In genomic region chr13:75723927-75724326, GRCh38 we compare ENCODE assay signal across 25 cellular contexts.
DNase-seq lines count a peak whose midpoint lies in the region; TF ChIP-seq lines count a peak whose summit lies in the region.
"Had no signal": no experiment of that assay in that cellular context is flagged by ENCODE, and none has a peak within 500 bp of the region (broad histone marks: within the 10 kb centered on the region; RNA-seq: fewer than 3 reads in every experiment).

No MANE protein-coding gene starts in this region.

- H3K4me3 ChIP-seq in Caco-2 (ENCODE audit: low read depth, low read length) (no peak overlapping the region), fibroblast of the aortic adventitia (ENCODE audit: low read depth, low read length) (no peak overlapping the region)
- H3K4me3 ChIP-seq: esophagus muscularis mucosa, K562, psoas muscle, SJCRH30 had no signal

- H3K4me1 ChIP-seq in Caco-2: peaks cover 46% of the 10 kb centered on the region
- H3K4me1 ChIP-seq: BE2C, psoas muscle, SJCRH30 had no signal

- TF ChIP-seq CTCF in Caco-2 (IDR thresholded peaks at IDR 0.05; ENCODE audit: insufficient read depth in 1 of 2, low read depth in 1 of 2, low read length in 1 of 2, severe bottlenecking in 1 of 2, unreplicated experiment in 1 of 2) (no peak), fibroblast of the aortic adventitia (IDR thresholded peaks at IDR 0.05; ENCODE audit: insufficient read depth, low read length) (no peak), progenitor cell of endocrine pancreas (IDR thresholded peaks at IDR 0.05; ENCODE audit: unreplicated experiment) (no peak)

- no TSS peak for BruUV-seq in Caco-2 (replicated peaks; lab: Mats Ljungman, UMichigan)

- H3K27ac Mint-ChIP-seq in Caco-2 (ENCODE audit: unreplicated experiment): peak overlapping the region; percentile 6
- H3K27ac Mint-ChIP-seq in progenitor cell of endocrine pancreas: peak overlapping the region; percentile 39
- no peak overlapping the region for H3K27ac Mint-ChIP-seq in activated T-cell treated with anti-CD3 and anti-CD28 coated beads, Interleukin-2, amount 50 U/mL, for 24 hours
- H3K27ac Mint-ChIP-seq: activated CD8-positive, alpha-beta T cell treated with anti-CD3 and anti-CD28 coated beads, Interleukin-2, amount 10 ng/mL, durations not matched to agents 7 days and 5 days had no signal

- no peaks in the 10 kb centered on the region for H3K27me3 ChIP-seq in Caco-2 (replicated peaks; ENCODE audit: control insufficient read depth, insufficient read depth, low read length)
- H3K27me3 ChIP-seq: BE2C, esophagus muscularis mucosa, neutrophil, SJCRH30 had no signal

- H3K4me1 Mint-ChIP-seq in Caco-2 (ENCODE audit: low read depth, unreplicated experiment) (peaks cover 33% of the 10 kb centered on the region), progenitor cell of endocrine pancreas (ENCODE audit: low read depth) (peaks cover 37% of the 10 kb centered on the region)
- H3K4me1 Mint-ChIP-seq in activated T-cell treated with anti-CD3 and anti-CD28 coated beads, Interleukin-2, amount 50 U/mL, for 24 hours (ENCODE audit: low read depth): no peaks in the 10 kb centered on the region

- peaks cover 6% of the 10 kb centered on the region for H3K36me3 Mint-ChIP-seq in Caco-2 (ENCODE audit: insufficient read depth, unreplicated experiment)
- H3K36me3 Mint-ChIP-seq in progenitor cell of endocrine pancreas (ENCODE audit: insufficient read depth): peaks cover 3% of the 10 kb centered on the region
- H3K36me3 Mint-ChIP-seq in activated T-cell treated with anti-CD3 and anti-CD28 coated beads, Interleukin-2, amount 50 U/mL, for 24 hours (ENCODE audit: low read depth): peaks cover 11% of the 10 kb centered on the region

- no peak overlapping the region for H3K4me3 Mint-ChIP-seq in Caco-2 (ENCODE audit: unreplicated experiment)
- no peak overlapping the region for H3K4me3 Mint-ChIP-seq in progenitor cell of endocrine pancreas (ENCODE audit: low read depth)
- no peak overlapping the region for H3K4me3 Mint-ChIP-seq in activated T-cell treated with anti-CD3 and anti-CD28 coated beads, Interleukin-2, amount 50 U/mL, for 24 hours
- H3K4me3 Mint-ChIP-seq: activated CD8-positive, alpha-beta T cell treated with anti-CD3 and anti-CD28 coated beads, Interleukin-2, amount 10 ng/mL, durations not matched to agents 7 days and 5 days had no signal

- no peaks in the 10 kb centered on the region for H3K36me3 ChIP-seq in Caco-2 (ENCODE audit: control insufficient read depth, insufficient read depth, low read length)
- H3K36me3 ChIP-seq: BE2C, esophagus muscularis mucosa, neutrophil, SJCRH30 had no signal

- no peak for DNase-seq in Caco-2
- peak; percentile 27 for DNase-seq in LoVo (ENCODE audit: low spot score)
- DNase-seq in fibroblast of the aortic adventitia (ENCODE audit: low read depth): peak; percentile 15
- DNase-seq in progenitor cell of endocrine pancreas (ENCODE audit: low spot score, unreplicated experiment): no peak
- no peak for DNase-seq in head of caudate nucleus
- no peak for DNase-seq in NCI-H446 treated with DMSO at 0.1 percent for 48 hours (lab: John Stamatoyannopoulos, UW)
- DNase-seq in activated T-cell treated with anti-CD3 and anti-CD28 coated beads, Interleukin-2, amount 50 U/mL, for 24 hours: no peak
- DNase-seq in cardiac septum (ENCODE audit: low spot score): no peak
- DNase-seq: activated CD8-positive, alpha-beta T cell treated with anti-CD3 and anti-CD28 coated beads, Interleukin-2, amount 10 ng/mL, durations not matched to agents 7 days and 5 days; activated gamma-delta T cell; activated T-cell treated with anti-CD3 and anti-CD28 coated beads for 4 hours; BE2C; cerebellar nuclear complex; COR-L47; DND-41; effector CD4-positive, alpha-beta T cell; MM.1S; NCI-H1417; psoas muscle; SJCRH30; stimulated activated CD8-positive, alpha-beta memory T cell treated with anti-CD3 and anti-CD28 coated beads, Interleukin-4, amount 100 ng/mL, for 48 hours; T-helper 1 cell had no signal

- CTCF ChIA-PET in Caco-2 (lab: Charles Lee): no interaction called here

- no peaks in the 10 kb centered on the region for H3K9me3 ChIP-seq in Caco-2
- H3K9me3 ChIP-seq: BE2C, esophagus muscularis mucosa, neutrophil, psoas muscle, SJCRH30 had no signal

- H3K27me3 Mint-ChIP-seq in Caco-2 (ENCODE audit: insufficient read depth, unreplicated experiment): no peaks in the 10 kb centered on the region
- H3K27me3 Mint-ChIP-seq in progenitor cell of endocrine pancreas: no peaks in the 10 kb centered on the region
- H3K27me3 Mint-ChIP-seq in activated T-cell treated with anti-CD3 and anti-CD28 coated beads, Interleukin-2, amount 50 U/mL, for 24 hours: no peaks in the 10 kb centered on the region

- POLR2A ChIA-PET in Caco-2 (lab: Charles Lee): no interaction called here

- H3K9me3 Mint-ChIP-seq in Caco-2 (ENCODE audit: unreplicated experiment): peaks cover 8% of the 10 kb centered on the region
- H3K9me3 Mint-ChIP-seq in progenitor cell of endocrine pancreas (ENCODE audit: low read depth): peaks cover 9% of the 10 kb centered on the region
- H3K9me3 Mint-ChIP-seq in activated T-cell treated with anti-CD3 and anti-CD28 coated beads, Interleukin-2, amount 50 U/mL, for 24 hours: peaks cover 2% of the 10 kb centered on the region

- intact Hi-C loops in Caco-2 (cut with micrococcal nuclease; ENCODE audit: unreplicated experiment): loop anchor here (2.0 kb wide), 1 partner anchor 69 kb away; no protein-coding TSS in a partner anchor
- intact Hi-C loops in head of caudate nucleus (cut with DNase I): no loop called here
- intact Hi-C loops in cardiac septum (cut with DNase I): no loop called here

Comparison
In these comparisons a context has a peak if more than half of its experiments do, and no peak if none do; other contexts are left out.
1. DNase-seq: peak in LoVo (single experiment) and fibroblast of the aortic adventitia (single experiment); none in Caco-2 (0 of 2), progenitor cell of endocrine pancreas (single experiment), head of caudate nucleus (0 of 42), NCI-H446 treated with DMSO at 0.1 percent for 48 hours (single experiment), activated T-cell treated with anti-CD3 and anti-CD28 coated beads, Interleukin-2, amount 50 U/mL, for 24 hours (single experiment) and cardiac septum (single experiment).